9 cellular contexts compared by ENCODE assay signal in the genomic region with DNA sequence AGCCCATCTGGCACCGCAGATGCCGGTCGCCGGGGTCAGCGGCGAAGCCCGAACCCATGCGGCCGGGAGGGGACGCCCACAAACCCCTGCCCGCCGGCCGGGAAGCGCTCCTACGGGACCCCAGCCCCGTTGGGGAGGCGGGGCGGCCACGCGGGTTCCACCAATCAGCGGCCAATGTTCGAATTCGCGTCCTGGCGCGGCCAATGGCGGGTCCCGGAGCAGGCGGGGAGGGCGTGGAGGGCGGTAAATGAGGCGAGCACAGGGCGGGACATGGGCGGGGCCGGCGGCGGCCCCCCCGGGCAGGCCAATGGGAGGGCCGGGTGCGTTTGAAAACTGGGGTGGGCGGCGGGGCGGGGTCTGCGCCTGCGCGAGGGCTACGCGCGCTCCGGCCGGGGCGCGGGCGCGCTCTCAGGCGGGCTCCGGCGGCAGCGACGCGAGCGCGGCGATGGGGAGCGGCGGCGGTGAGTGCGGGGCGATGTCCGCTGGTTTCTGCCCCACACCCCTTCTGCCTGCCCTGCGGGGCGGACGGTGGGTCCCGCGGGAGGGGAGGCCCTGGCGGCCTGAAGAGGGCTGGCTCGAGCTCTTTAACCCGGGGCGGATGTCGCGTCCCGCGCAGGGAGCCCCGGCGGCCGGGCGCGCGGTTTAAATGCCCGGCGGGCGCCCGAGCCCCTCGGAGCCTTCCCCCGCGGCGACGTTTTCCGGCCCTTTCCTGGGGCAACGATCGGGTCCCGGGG. TPM values are rescaled to one million over a fixed set of nuclear protein-coding genes. Genes with fewer than 3 reads are reported as not detected.
DNase-seq lines count a peak whose midpoint lies in the region; ATAC-seq, FAIRE-seq and TF ChIP-seq lines count a peak whose summit lies in the region.
"Had no signal": no experiment of that assay in that cellular context is flagged by ENCODE, and none has a peak within 500 bp of the region (broad histone marks: within the 10 kb centered on the region; RNA-seq: fewer than 3 reads in every experiment).

A gene with protein sequence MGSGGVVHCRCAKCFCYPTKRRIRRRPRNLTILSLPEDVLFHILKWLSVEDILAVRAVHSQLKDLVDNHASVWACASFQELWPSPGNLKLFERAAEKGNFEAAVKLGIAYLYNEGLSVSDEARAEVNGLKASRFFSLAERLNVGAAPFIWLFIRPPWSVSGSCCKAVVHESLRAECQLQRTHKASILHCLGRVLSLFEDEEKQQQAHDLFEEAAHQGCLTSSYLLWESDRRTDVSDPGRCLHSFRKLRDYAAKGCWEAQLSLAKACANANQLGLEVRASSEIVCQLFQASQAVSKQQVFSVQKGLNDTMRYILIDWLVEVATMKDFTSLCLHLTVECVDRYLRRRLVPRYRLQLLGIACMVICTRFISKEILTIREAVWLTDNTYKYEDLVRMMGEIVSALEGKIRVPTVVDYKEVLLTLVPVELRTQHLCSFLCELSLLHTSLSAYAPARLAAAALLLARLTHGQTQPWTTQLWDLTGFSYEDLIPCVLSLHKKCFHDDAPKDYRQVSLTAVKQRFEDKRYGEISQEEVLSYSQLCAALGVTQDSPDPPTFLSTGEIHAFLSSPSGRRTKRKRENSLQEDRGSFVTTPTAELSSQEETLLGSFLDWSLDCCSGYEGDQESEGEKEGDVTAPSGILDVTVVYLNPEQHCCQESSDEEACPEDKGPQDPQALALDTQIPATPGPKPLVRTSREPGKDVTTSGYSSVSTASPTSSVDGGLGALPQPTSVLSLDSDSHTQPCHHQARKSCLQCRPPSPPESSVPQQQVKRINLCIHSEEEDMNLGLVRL (plus strand): TSS at position 411 of the 734 bp plus-strand sequence. CDS start 35 bp downstream, at position 446.

- ATAC-seq in HG03442 (IDR thresholded peaks at IDR 0.05; ENCODE audit: unreplicated experiment): peak; percentile 81
- peak; percentile 95 for ATAC-seq in left colon

- intact Hi-C loops in activated CD4-positive, alpha-beta T cell treated with anti-CD3 and anti-CD28 coated beads, Interleukin-2, amount 10 ng/mL, durations not matched to agents 24 days and 14 days (cut with micrococcal nuclease): loop anchor here (1.0 to 10.0 kb wide), 4 partner anchors 43 to 234 kb away; a partner anchor contains a TSS
- intact Hi-C loops in colonic mucosa (cut with DNase I) (loop anchor here (5.0 kb wide), 1 partner anchor 87 kb away; a partner anchor contains a TSS), left colon (cut with DNase I, micrococcal nuclease) (loop anchor here in 1 of 2 donors (10.0 kb wide), 1 partner anchor 76 kb away; no protein-coding TSS in a partner anchor)

- H3K9me3 ChIP-seq in colonic mucosa: no peaks in the 10 kb centered on the region

- H3K9me3 Mint-ChIP-seq in activated CD4-positive, alpha-beta T cell treated with anti-CD3 and anti-CD28 coated beads, Interleukin-2, amount 10 ng/mL, durations not matched to agents 24 days and 14 days: no peaks in the 10 kb centered on the region

- H3K27me3 Mint-ChIP-seq in activated CD4-positive, alpha-beta T cell treated with anti-CD3 and anti-CD28 coated beads, Interleukin-2, amount 10 ng/mL, durations not matched to agents 24 days and 14 days: no peaks in the 10 kb centered on the region

- H3K4me3 ChIP-seq in BJ (ENCODE audit: low read depth, low read length) (peak within 1 kb of the TSS; percentile 91), colonic mucosa (peak within 1 kb of the TSS; percentile 81)

- peaks cover 25% of the 10 kb centered on the region for H3K36me3 Mint-ChIP-seq in activated CD4-positive, alpha-beta T cell treated with anti-CD3 and anti-CD28 coated beads, Interleukin-2, amount 10 ng/mL, durations not matched to agents 24 days and 14 days (ENCODE audit: low read depth)

- CTCF ChIA-PET in BJ (lab: Yijun Ruan, JAX): interaction anchor here (0.7 to 2.2 kb wide), 5 partner anchors 18 to 89 kb away, joined by 3 to 14 read pairs (median 4); a partner anchor contains a TSS

- H3K27ac ChIP-seq in colonic mucosa: peak within 1 kb of the TSS; percentile 49

- peaks cover 7% of the 10 kb centered on the region for H3K4me1 ChIP-seq in colonic mucosa

- H3K27ac Mint-ChIP-seq in activated CD4-positive, alpha-beta T cell treated with anti-CD3 and anti-CD28 coated beads, Interleukin-2, amount 10 ng/mL, durations not matched to agents 24 days and 14 days: peak within 1 kb of the TSS; percentile 69

- POLR2A ChIA-PET in BJ (lab: Charles Lee): no interaction called here

- peak; percentile 83 for FAIRE-seq in GM19239 (lab: Jason Lieb, UNC)
- FAIRE-seq: islet of Langerhans had no signal

- no peaks in the 10 kb centered on the region for H3K27me3 ChIP-seq in BJ (ENCODE audit: control insufficient read depth, insufficient read depth, low read length)
- no peaks in the 10 kb centered on the region for H3K27me3 ChIP-seq in colonic mucosa

- H3K4me1 Mint-ChIP-seq in activated CD4-positive, alpha-beta T cell treated with anti-CD3 and anti-CD28 coated beads, Interleukin-2, amount 10 ng/mL, durations not matched to agents 24 days and 14 days: peaks cover 30% of the 10 kb centered on the region

- H3K9ac ChIP-seq in colonic mucosa (ENCODE audit: low read depth in 2 of 2, low read length in 2 of 2): peak within 1 kb of the TSS; percentile 76 to 88

- H3K4me3 Mint-ChIP-seq in activated CD4-positive, alpha-beta T cell treated with anti-CD3 and anti-CD28 coated beads, Interleukin-2, amount 10 ng/mL, durations not matched to agents 24 days and 14 days: peak within 1 kb of the TSS; percentile 91

- DNase-seq in BJ (ENCODE audit: low read depth) (peak; percentile 67), GM19239 (ENCODE audit: insufficient read length, low spot score) (peak; percentile 96), NCI-H524 (lab: John Stamatoyannopoulos, UW) (peak; percentile 97 to 98), colonic mucosa (peak; percentile 98), left colon (peak; percentile 97 to 99)
- peak; percentile 99 for DNase-seq in activated CD4-positive, alpha-beta T cell treated with anti-CD3 and anti-CD28 coated beads, Interleukin-2, amount 10 ng/mL, durations not matched to agents 24 days and 14 days
- peak; percentile 97 to 98 for DNase-seq in stimulated activated CD4-positive, alpha-beta T cell treated with anti-CD3 and anti-CD28 coated beads, Interleukin-1b, Interleukin-23, amount 100 ng/mL, for 4 hours (ENCODE audit: low read depth in 2 of 2)

- H3K36me3 ChIP-seq in BJ (ENCODE audit: control insufficient read depth, insufficient read depth, low read length) (peaks cover 6% of the 10 kb centered on the region), colonic mucosa (no peaks in the 10 kb centered on the region)

- TF ChIP-seq CTCF in BJ (IDR thresholded peaks at IDR 0.05; ENCODE audit: insufficient read depth, low read depth, low read length): no peak
- TF ChIP-seq CTCF in colonic mucosa (IDR thresholded peaks at IDR 0.05): no peak

RNA-seq across cellular contexts. Expression of the gene that starts here (rescaled TPM):
- polyA plus RNA-seq in BJ (2011; rRNA removed): 4.5 and 7.1 TPM in 2 replicates
- polyA minus RNA-seq in BJ (2011; rRNA and poly(A)+ RNA removed): 19.1 and 21.0 TPM in 2 replicates
- total RNA-seq in activated CD4-positive, alpha-beta T cell treated with anti-CD3 and anti-CD28 coated beads, Interleukin-2, amount 10 ng/mL, durations not matched to agents 24 days and 14 days: 44.7 and 45.7 TPM in 2 replicates
- total RNA-seq in colonic mucosa (10 to 100 TPM in 1 of 2 donors, 1 to 10 TPM in 1; 8.6 to 38.2 TPM), left colon (1 to 10 TPM; 3.0 to 7.3 TPM)

Comparison
In these comparisons a context has a peak if more than half of its experiments do, and no peak if none do; other contexts are left out.
1. Peak in every context shown above with its lines: DNase-seq, ATAC-seq, H3K4me3 ChIP-seq and H3K27ac ChIP-seq.